ENCODE assay signal across 21 cellular contexts in the genomic region with DNA sequence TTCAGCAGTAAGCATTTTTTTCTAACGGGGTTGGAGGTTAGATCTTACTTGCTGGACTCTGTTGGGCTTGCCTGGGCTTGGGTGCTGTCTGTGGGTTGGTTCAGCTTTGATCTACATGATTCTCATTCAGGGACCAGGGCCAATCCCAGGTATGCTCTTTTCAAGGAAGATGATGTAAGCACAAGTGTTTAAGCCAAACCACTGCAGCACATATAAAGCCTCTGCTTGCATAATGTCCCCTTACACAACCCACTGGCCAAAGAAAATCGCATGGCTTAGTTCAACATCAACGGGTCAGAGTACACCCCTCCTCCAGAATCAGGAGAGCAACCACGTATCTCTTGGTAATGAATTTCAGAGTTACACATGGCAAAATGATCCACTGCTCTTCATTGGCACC.
"Had no signal": no experiment of that assay in that cellular context is flagged by ENCODE, and none has a peak within 500 bp of the region (broad histone marks: within the 10 kb centered on the region; RNA-seq: fewer than 3 reads in every experiment).

No MANE protein-coding gene starts in this region.

- H3K4me3 ChIP-seq: left lung, right atrium auricular region, tibial artery had no signal

- H3K27me3 ChIP-seq: brain microvascular endothelial cell, left lung, right atrium auricular region, tibial artery had no signal

- H3K36me3 ChIP-seq: brain microvascular endothelial cell, left lung, right atrium auricular region, tibial artery had no signal

- H3K36me3 Mint-ChIP-seq: activated naive CD8-positive, alpha-beta T cell treated with anti-CD3 and anti-CD28 coated beads for 36 hours; memory B cell had no signal

- ATAC-seq: activated T-helper 17 cell treated with anti-CD3 and anti-CD28 coated beads, Interleukin-2, amount 50 U/mL, for 72 hours; esophagus mucosa; left lung had no signal

- H3K9me3 Mint-ChIP-seq: activated B cell treated with CpG ODN at 0.5 μM for 24 hours; activated CD4-positive, alpha-beta memory T cell treated with anti-CD3 and anti-CD28 coated beads, Interleukin-2, amount 10 ng/mL, durations not matched to agents 7 days and 5 days; activated naive CD8-positive, alpha-beta T cell treated with anti-CD3 and anti-CD28 coated beads for 36 hours; activated T-helper 17 cell treated with anti-CD3 and anti-CD28 coated beads, Interleukin-2, amount 50 U/mL, for 72 hours; memory B cell; T-helper 2 cell treated with Interferon-gamma antibody and Interleukin-4, amounts not matched to agents 5 μg/mL and 100 μg/mL, for 36 hours had no signal

- H3K27ac Mint-ChIP-seq: activated B cell treated with CpG ODN at 0.5 μM for 24 hours; activated CD4-positive, alpha-beta memory T cell treated with anti-CD3 and anti-CD28 coated beads, Interleukin-2, amount 10 ng/mL, durations not matched to agents 7 days and 5 days; activated naive CD8-positive, alpha-beta T cell treated with anti-CD3 and anti-CD28 coated beads for 36 hours; activated T-helper 17 cell treated with anti-CD3 and anti-CD28 coated beads, Interleukin-2, amount 50 U/mL, for 72 hours; memory B cell; T-helper 2 cell treated with Interferon-gamma antibody and Interleukin-4, amounts not matched to agents 5 μg/mL and 100 μg/mL, for 36 hours had no signal

- H3K4me1 ChIP-seq: left lung, right atrium auricular region, tibial artery had no signal

- H3K4me3 Mint-ChIP-seq: activated B cell treated with CpG ODN at 0.5 μM for 24 hours; activated CD4-positive, alpha-beta memory T cell treated with anti-CD3 and anti-CD28 coated beads, Interleukin-2, amount 10 ng/mL, durations not matched to agents 7 days and 5 days; activated naive CD8-positive, alpha-beta T cell treated with anti-CD3 and anti-CD28 coated beads for 36 hours; activated T-helper 17 cell treated with anti-CD3 and anti-CD28 coated beads, Interleukin-2, amount 50 U/mL, for 72 hours; memory B cell; T-helper 2 cell treated with Interferon-gamma antibody and Interleukin-4, amounts not matched to agents 5 μg/mL and 100 μg/mL, for 36 hours had no signal

- H3K27me3 Mint-ChIP-seq: activated B cell treated with CpG ODN at 0.5 μM for 24 hours; activated CD4-positive, alpha-beta memory T cell treated with anti-CD3 and anti-CD28 coated beads, Interleukin-2, amount 10 ng/mL, durations not matched to agents 7 days and 5 days; activated naive CD8-positive, alpha-beta T cell treated with anti-CD3 and anti-CD28 coated beads for 36 hours had no signal

- H3K9me3 ChIP-seq: left lung, right atrium auricular region, tibial artery had no signal

- H3K4me1 Mint-ChIP-seq: activated B cell treated with CpG ODN at 0.5 μM for 24 hours; activated CD4-positive, alpha-beta memory T cell treated with anti-CD3 and anti-CD28 coated beads, Interleukin-2, amount 10 ng/mL, durations not matched to agents 7 days and 5 days; activated naive CD8-positive, alpha-beta T cell treated with anti-CD3 and anti-CD28 coated beads for 36 hours; activated T-helper 17 cell treated with anti-CD3 and anti-CD28 coated beads, Interleukin-2, amount 50 U/mL, for 72 hours; memory B cell had no signal

- DNase-seq: activated B cell treated with CpG ODN at 0.5 μM for 24 hours; activated CD4-positive, alpha-beta memory T cell treated with anti-CD3 and anti-CD28 coated beads, Interleukin-2, amount 10 ng/mL, durations not matched to agents 7 days and 5 days; activated CD4-positive, alpha-beta T cell treated with anti-CD3 and anti-CD28 coated beads for 48 hours; activated naive CD4-positive, alpha-beta T cell; activated naive CD8-positive, alpha-beta T cell treated with anti-CD3 and anti-CD28 coated beads for 36 hours; activated T-cell treated with anti-CD3 and anti-CD28 coated beads, Interleukin-2, amount 50 U/mL, for 1 hour; brain microvascular endothelial cell; cortex of kidney; hippocampal formation; kidney; occipital lobe; stimulated activated CD4-positive, alpha-beta T cell treated with anti-CD3 and anti-CD28 coated beads, Interleukin-2, amount 100 ng/mL, for 24 hours; stimulated activated naive CD4-positive, alpha-beta T cell treated with Interleukin-2 at 50 U/mL for 16 hours; substantia nigra; tibial artery had no signal

- H3K27ac ChIP-seq: brain microvascular endothelial cell, left lung, right atrium auricular region, tibial artery had no signal
